In the genomic region with DNA sequence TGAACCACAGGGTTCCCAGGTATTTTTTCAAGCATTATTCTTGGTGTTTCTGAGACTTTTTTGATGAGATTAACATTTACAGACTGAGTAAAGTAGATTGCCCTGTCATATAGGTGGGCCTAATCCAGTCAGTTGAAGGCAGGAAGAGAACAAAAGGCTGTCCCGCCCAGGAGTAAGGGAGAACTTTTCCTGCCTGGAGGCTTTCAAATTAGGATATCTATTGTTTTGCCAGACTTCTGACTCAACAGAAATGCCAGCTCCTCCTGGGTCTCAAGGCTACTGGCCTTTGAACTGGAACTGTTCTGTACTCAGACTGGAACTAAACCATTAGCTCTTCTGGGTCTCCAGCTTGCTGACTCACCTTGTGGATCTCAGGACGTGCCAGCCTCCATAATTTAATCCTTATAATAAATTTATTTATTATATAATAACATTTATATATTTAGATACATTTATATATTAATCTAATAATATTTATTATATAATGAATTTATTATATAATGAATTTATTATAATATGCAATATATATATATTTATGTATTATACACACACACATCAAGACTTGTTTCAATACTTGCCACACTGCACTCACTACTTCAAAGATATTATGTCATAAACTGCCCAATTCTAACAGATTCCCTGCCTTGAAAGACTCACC, we compare ENCODE assay signal across 28 cellular contexts.
DNase-seq lines count a peak whose midpoint lies in the region; ATAC-seq and TF ChIP-seq lines count a peak whose summit lies in the region.
"Had no signal": no experiment of that assay in that cellular context is flagged by ENCODE, and none has a peak within 500 bp of the region (broad histone marks: within the 10 kb centered on the region; RNA-seq: fewer than 3 reads in every experiment).

No MANE protein-coding gene starts in this region.

- H3K27ac Mint-ChIP-seq in MCF 10A (ENCODE audit: low read depth, unreplicated experiment), result no peak overlapping the region
- no peak overlapping the region for H3K27ac Mint-ChIP-seq in naive thymus-derived CD4-positive, alpha-beta T cell
- H3K27ac Mint-ChIP-seq: activated CD4-positive, alpha-beta T cell treated with anti-CD3 and anti-CD28 coated beads, Interleukin-2, amount 10 ng/mL, durations not matched to agents 24 days and 14 days; memory B cell; neural progenitor cell; T-cell had no signal

- no peak for TF ChIP-seq EP300 in gastroesophageal sphincter (IDR thresholded peaks at IDR 0.05)

- POLR2A ChIA-PET in MCF 10A (lab: Yijun Ruan, JAX), result interaction anchor here (0.6 to 1.4 kb wide), 4 partner anchors 15 to 1858 kb away, joined by 3 to 4 read pairs (median 3); no protein-coding TSS in a partner anchor
- POLR2A ChIA-PET in naive thymus-derived CD4-positive, alpha-beta T cell (lab: Charles Lee), result interaction anchor here (1.4 kb wide), 1 partner anchor 220 kb away, joined by 5 read pairs; no protein-coding TSS in a partner anchor

- ATAC-seq in gastroesophageal sphincter, result no peak
- no peak for ATAC-seq in GM18520 (IDR thresholded peaks at IDR 0.05; ENCODE audit: unreplicated experiment)
- ATAC-seq in naive thymus-derived CD4-positive, alpha-beta T cell, result no peak
- ATAC-seq: activated T-cell treated with anti-CD3 and anti-CD28 coated beads, Interleukin-2, amount 50 U/mL, for 4 hours; esophagus mucosa; GM12878; heart left ventricle; left cardiac atrium; T-cell; upper lobe of right lung had no signal

- DNase-seq in MCF 10A (ENCODE audit: unreplicated experiment) (peak; percentile 44), breast epithelium (ENCODE audit: low spot score in 2 of 2) (no peak), adrenal gland (peak in 4 of 7 donors; percentile 9 to 22 (median 14)), islet precursor cell (peak; percentile 74), DMS79 (lab: John Stamatoyannopoulos, UW) (no peak)
- no peak for DNase-seq in naive thymus-derived CD4-positive, alpha-beta T cell
- DNase-seq: 8988T; activated CD4-positive, alpha-beta T cell treated with anti-CD3 and anti-CD28 coated beads, Interleukin-2, amount 10 ng/mL, durations not matched to agents 24 days and 14 days; activated gamma-delta T cell treated with Interleukin-2 at 50 U/mL for 16 hours; activated T-cell treated with anti-CD3 and anti-CD28 coated beads, Interleukin-2, amount 50 U/mL, for 4 hours; central memory CD4-positive, alpha-beta T cell; HCEC 1CT; heart left ventricle; left cardiac atrium; NCI-H1105; NCI-H187; NCI-H446 treated with DMSO at 0.1 percent for 48 hours; stimulated activated naive CD4-positive, alpha-beta T cell treated with Interleukin-2 at 50 U/mL for 16 hours; T-cell; upper lobe of right lung had no signal

- no peaks in the 10 kb centered on the region for H3K4me1 ChIP-seq in breast epithelium
- no peaks in the 10 kb centered on the region for H3K4me1 ChIP-seq in adrenal gland (replicated peaks in 1 of 2)
- no peaks in the 10 kb centered on the region for H3K4me1 ChIP-seq in gastroesophageal sphincter
- H3K4me1 ChIP-seq in naive thymus-derived CD4-positive, alpha-beta T cell (ENCODE audit: control insufficient read depth in 2 of 2, insufficient read depth in 2 of 2, low read length in 2 of 2), result no peaks in the 10 kb centered on the region
- H3K4me1 ChIP-seq: heart left ventricle, neural progenitor cell, parathyroid adenoma, upper lobe of right lung had no signal

- CTCF ChIA-PET in MCF 10A (lab: Yijun Ruan, JAX), result interaction anchor here (0.6 kb wide), 1 partner anchor 120 kb away, joined by 3 read pairs; no protein-coding TSS in a partner anchor
- CTCF ChIA-PET in naive thymus-derived CD4-positive, alpha-beta T cell (lab: Charles Lee), result no interaction called here

- H3K9me3 Mint-ChIP-seq in MCF 10A (ENCODE audit: unreplicated experiment), result no peaks in the 10 kb centered on the region
- H3K9me3 Mint-ChIP-seq in naive thymus-derived CD4-positive, alpha-beta T cell, result peaks cover 0 to 4% (median 0%) of the 10 kb centered on the region in 11 donors
- H3K9me3 Mint-ChIP-seq: activated T-cell treated with anti-CD3 and anti-CD28 coated beads, Interleukin-2, amount 50 U/mL, for 4 hours; memory B cell; neural progenitor cell; T-cell had no signal

- H3K4me1 Mint-ChIP-seq in MCF 10A (ENCODE audit: insufficient read depth, unreplicated experiment), result peaks cover 11% of the 10 kb centered on the region
- peaks cover 0 to 13% (median 5%) of the 10 kb centered on the region in 7 donors for H3K4me1 Mint-ChIP-seq in naive thymus-derived CD4-positive, alpha-beta T cell
- H3K4me1 Mint-ChIP-seq: memory B cell had no signal

- TF ChIP-seq CTCF in MCF 10A (IDR thresholded peaks at IDR 0.05; ENCODE audit: unreplicated experiment), result no peak
- no peak for TF ChIP-seq CTCF in breast epithelium (IDR thresholded peaks at IDR 0.05)
- no peak for TF ChIP-seq CTCF in adrenal gland (IDR thresholded peaks at IDR 0.05)
- TF ChIP-seq CTCF in gastroesophageal sphincter (IDR thresholded peaks at IDR 0.05), result no peak

- H3K4me3 ChIP-seq in breast epithelium (no peak overlapping the region), adrenal gland (no peak overlapping the region), gastroesophageal sphincter (no peak overlapping the region)
- H3K4me3 ChIP-seq in naive thymus-derived CD4-positive, alpha-beta T cell (ENCODE audit: low read length), result no peak overlapping the region
- H3K4me3 ChIP-seq: GM12878, heart left ventricle, neural progenitor cell, smooth muscle cell, upper lobe of right lung had no signal

- no peaks in the 10 kb centered on the region for H3K27me3 Mint-ChIP-seq in MCF 10A (ENCODE audit: insufficient read depth, unreplicated experiment)
- no peaks in the 10 kb centered on the region for H3K27me3 Mint-ChIP-seq in naive thymus-derived CD4-positive, alpha-beta T cell
- H3K27me3 Mint-ChIP-seq: activated CD4-positive, alpha-beta T cell treated with anti-CD3 and anti-CD28 coated beads, Interleukin-2, amount 10 ng/mL, durations not matched to agents 24 days and 14 days; memory B cell; T-cell had no signal

- H3K27ac ChIP-seq in breast epithelium (no peak overlapping the region), adrenal gland (no peak overlapping the region), gastroesophageal sphincter (no peak overlapping the region)
- H3K27ac ChIP-seq in naive thymus-derived CD4-positive, alpha-beta T cell (ENCODE audit: low read depth, low read length), result no peak overlapping the region
- H3K27ac ChIP-seq: heart left ventricle, neural progenitor cell, parathyroid adenoma, upper lobe of right lung had no signal

- H3K4me3 Mint-ChIP-seq in MCF 10A (ENCODE audit: unreplicated experiment), result no peak overlapping the region
- no peak overlapping the region for H3K4me3 Mint-ChIP-seq in naive thymus-derived CD4-positive, alpha-beta T cell
- H3K4me3 Mint-ChIP-seq: activated CD4-positive, alpha-beta T cell treated with anti-CD3 and anti-CD28 coated beads, Interleukin-2, amount 10 ng/mL, durations not matched to agents 24 days and 14 days; activated T-cell treated with anti-CD3 and anti-CD28 coated beads, Interleukin-2, amount 50 U/mL, for 4 hours; memory B cell; neural progenitor cell; T-cell had no signal

- 55 to 63% (median 58%) methylated on average over 2 of the region's 2 CpGs for WGBS in adrenal gland, 4 donors
- 81 to 92% methylated on average over 2 of the region's 2 CpGs for WGBS in gastroesophageal sphincter (ENCODE audit: low coverage in 1 of 2), 2 donors

- BruUV-seq in MCF 10A (replicated peaks; lab: Mats Ljungman, UMichigan), result no TSS peak

- intact Hi-C loops in MCF 10A (cut with micrococcal nuclease), result no loop called here
- intact Hi-C loops in breast epithelium (cut with DNase I; ENCODE audit: low total_unique reads), result no loop called here
- intact Hi-C loops in adrenal gland (cut with DNase I), result no loop called here
- intact Hi-C loops in naive thymus-derived CD4-positive, alpha-beta T cell (cut with micrococcal nuclease), result no loop called here

- no peaks in the 10 kb centered on the region for H3K36me3 ChIP-seq in breast epithelium
- H3K36me3 ChIP-seq in adrenal gland (replicated peaks in 1 of 2), result no peaks in the 10 kb centered on the region
- H3K36me3 ChIP-seq in gastroesophageal sphincter, result no peaks in the 10 kb centered on the region
- no peaks in the 10 kb centered on the region for H3K36me3 ChIP-seq in naive thymus-derived CD4-positive, alpha-beta T cell (ENCODE audit: control insufficient read depth in 2 of 3, insufficient read depth in 3 of 3, low read length in 3 of 3)
- H3K36me3 ChIP-seq: heart left ventricle, neural progenitor cell, upper lobe of right lung had no signal

- TF ChIP-seq POLR2A in breast epithelium (IDR thresholded peaks at IDR 0.05), result no peak
- TF ChIP-seq POLR2A in adrenal gland (IDR thresholded peaks at IDR 0.05), result no peak
- no peak for TF ChIP-seq POLR2A in gastroesophageal sphincter (IDR thresholded peaks at IDR 0.05)

- H3K9me3 ChIP-seq in breast epithelium (no peaks in the 10 kb centered on the region), adrenal gland (replicated peaks in 1 of 3) (no peaks in the 10 kb centered on the region), gastroesophageal sphincter (no peaks in the 10 kb centered on the region)
- H3K9me3 ChIP-seq in naive thymus-derived CD4-positive, alpha-beta T cell (ENCODE audit: control insufficient read depth in 2 of 3, low read length in 3 of 3), result no peaks in the 10 kb centered on the region
- H3K9me3 ChIP-seq: heart left ventricle, upper lobe of right lung had no signal

- no peaks in the 10 kb centered on the region for H3K27me3 ChIP-seq in breast epithelium
- H3K27me3 ChIP-seq in adrenal gland, result no peaks in the 10 kb centered on the region
- H3K27me3 ChIP-seq in gastroesophageal sphincter, result no peaks in the 10 kb centered on the region
- no peaks in the 10 kb centered on the region for H3K27me3 ChIP-seq in naive thymus-derived CD4-positive, alpha-beta T cell (ENCODE audit: control insufficient read depth in 2 of 2, insufficient read depth in 2 of 2, low read length in 2 of 2)
- H3K27me3 ChIP-seq: heart left ventricle, neural progenitor cell, upper lobe of right lung had no signal

- H3K36me3 Mint-ChIP-seq in MCF 10A (ENCODE audit: insufficient read depth, unreplicated experiment), result no peaks in the 10 kb centered on the region
- H3K36me3 Mint-ChIP-seq in naive thymus-derived CD4-positive, alpha-beta T cell, result no peaks in the 10 kb centered on the region
- H3K36me3 Mint-ChIP-seq: memory B cell, neural progenitor cell, T-cell had no signal

Comparison
In these comparisons a context has a peak if more than half of its experiments do, and no peak if none do; other contexts are left out.
1. DNase-seq: peak in MCF 10A (single experiment), adrenal gland (4 of 7) and islet precursor cell (single experiment); none in breast epithelium (0 of 2), DMS79 (single experiment) and naive thymus-derived CD4-positive, alpha-beta T cell (0 of 9).